In the genomic region with DNA sequence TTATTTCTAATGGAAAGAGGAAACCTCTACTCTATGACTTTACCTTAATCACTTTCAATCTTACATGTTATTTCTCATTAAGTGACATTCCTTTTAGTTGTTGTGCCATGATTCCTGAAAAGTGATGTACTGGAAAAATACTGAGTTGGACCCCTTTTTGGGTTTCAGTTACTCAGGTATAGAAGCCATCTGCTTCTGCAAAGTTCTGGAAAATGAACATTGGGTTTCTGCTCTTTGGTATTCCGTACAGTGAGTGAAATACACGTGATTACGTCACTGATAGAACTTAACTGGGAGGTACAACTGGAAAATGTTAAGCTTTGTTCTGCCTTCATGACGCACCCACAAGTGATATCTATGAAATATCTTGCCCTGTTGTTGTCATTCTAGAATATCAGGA, we compare ENCODE assay signal across 8 cellular contexts.
"Had no signal": no experiment of that assay in that cellular context is flagged by ENCODE, and none has a peak within 500 bp of the region (broad histone marks: within the 10 kb centered on the region; RNA-seq: fewer than 3 reads in every experiment).

No MANE protein-coding gene starts in this region.

- H3K9me3 ChIP-seq: HAP-1 had no signal

- H3K36me3 Mint-ChIP-seq: IgD-negative memory B cell had no signal

- H3K4me3 ChIP-seq: HAP-1 had no signal

- H3K27ac Mint-ChIP-seq: HFFc6, IgD-negative memory B cell had no signal

- FAIRE-seq: HTR-8/SVneo had no signal

- H3K9me3 Mint-ChIP-seq: HFFc6 had no signal

- H3K4me3 Mint-ChIP-seq: HFFc6, IgD-negative memory B cell had no signal

- H3K4me1 Mint-ChIP-seq: IgD-negative memory B cell had no signal

- ATAC-seq: HCT116 had no signal

- DNase-seq: GOT3, H7, HFFc6, KG1 had no signal
